ENCODE assay signal across 22 cellular contexts in the genomic region with DNA sequence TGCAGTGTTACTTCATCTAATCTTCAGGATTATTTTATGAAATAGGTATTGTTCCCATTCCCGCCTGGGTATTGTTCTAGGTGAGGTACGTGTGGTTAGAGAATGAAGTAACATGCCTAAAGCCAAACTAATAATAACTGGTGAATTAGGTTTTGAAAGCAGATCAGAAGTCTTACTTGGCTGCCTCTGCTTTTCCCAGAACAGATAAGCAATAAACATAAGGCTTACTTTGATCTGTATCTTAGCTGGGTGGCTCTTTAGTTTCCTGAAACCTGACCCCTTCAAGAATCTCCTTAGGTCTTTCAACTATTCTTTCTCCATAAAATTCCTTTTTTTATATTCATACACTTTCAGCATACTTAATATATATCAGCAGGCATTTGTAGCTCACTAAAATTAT.
DNase-seq lines count a peak whose midpoint lies in the region; ATAC-seq and TF ChIP-seq lines count a peak whose summit lies in the region.
"Had no signal": no experiment of that assay in that cellular context is flagged by ENCODE, and none has a peak within 500 bp of the region (broad histone marks: within the 10 kb centered on the region; RNA-seq: fewer than 3 reads in every experiment).

No MANE protein-coding gene starts in this region.

- CTCF ChIA-PET in OCI-LY7 (lab: Charles Lee; ENCODE audit: unreplicated experiment), result no interaction called here

- no peak for TF ChIP-seq CTCF in OCI-LY7 (conservative IDR thresholded peaks at IDR 0.05; ENCODE audit: low read length)
- no peak for TF ChIP-seq CTCF in epithelial cell of esophagus (IDR thresholded peaks at IDR 0.05; ENCODE audit: insufficient read depth, low read depth, low read length, missing control alignments)

- no peaks in the 10 kb centered on the region for H3K27me3 Mint-ChIP-seq in activated naive CD8-positive, alpha-beta T cell
- no peaks in the 10 kb centered on the region for H3K27me3 Mint-ChIP-seq in activated naive CD8-positive, alpha-beta T cell treated with anti-CD3 and anti-CD28 coated beads for 36 hours
- no peaks in the 10 kb centered on the region for H3K27me3 Mint-ChIP-seq in activated T-helper 1 cell treated with anti-CD3 and anti-CD28 coated beads, Interleukin-12 subunit alpha, Interleukin-12 subunit beta, Interleukin-2, Interleukin-4 antibody, amounts not matched to agents 30 ng/mL and 10 ng/mL and 1 ng/mL, durations not matched to agents 14 hours and 24 hours and 36 hours (ENCODE audit: insufficient read depth)

- peak overlapping the region; percentile 12 for H3K27ac Mint-ChIP-seq in activated naive CD8-positive, alpha-beta T cell
- no peak overlapping the region for H3K27ac Mint-ChIP-seq in activated naive CD8-positive, alpha-beta T cell treated with anti-CD3 and anti-CD28 coated beads for 36 hours
- H3K27ac Mint-ChIP-seq in activated T-helper 1 cell treated with anti-CD3 and anti-CD28 coated beads, Interleukin-12 subunit alpha, Interleukin-12 subunit beta, Interleukin-2, Interleukin-4 antibody, amounts not matched to agents 30 ng/mL and 10 ng/mL and 1 ng/mL, durations not matched to agents 14 hours and 24 hours and 36 hours, result no peak overlapping the region
- H3K27ac Mint-ChIP-seq: activated naive CD4-positive, alpha-beta T cell treated with anti-CD3 and anti-CD28 coated beads, Interleukin-2, amount 50 U/mL, for 72 hours had no signal

- H3K9me2 ChIP-seq in OCI-LY7 (ENCODE audit: insufficient read depth, low read length), result no peaks in the 10 kb centered on the region

- DNase-seq in activated naive CD8-positive, alpha-beta T cell treated with anti-CD3 and anti-CD28 coated beads for 36 hours, result no peak
- no peak for DNase-seq in OCI-LY7 (ENCODE audit: low spot score)
- peak; percentile 17 for DNase-seq in epithelial cell of esophagus (ENCODE audit: low read depth)
- DNase-seq in renal cortical epithelial cell (ENCODE audit: low read depth), result peak; percentile 3
- no peak for DNase-seq in activated T-helper 1 cell treated with anti-CD3 and anti-CD28 coated beads, Interleukin-12 subunit alpha, Interleukin-12 subunit beta, Interleukin-2, Interleukin-4 antibody, amounts not matched to agents 30 ng/mL and 10 ng/mL and 1 ng/mL, durations not matched to agents 14 hours and 24 hours and 36 hours (ENCODE audit: low spot score)
- no peak for DNase-seq in middle frontal gyrus (ENCODE audit: extremely low spot score, low spot score)
- DNase-seq: activated CD4-positive, alpha-beta T cell treated with anti-CD3 and anti-CD28 coated beads for 4 hours; activated T-cell treated with anti-CD3 and anti-CD28 coated beads, Interleukin-2, amount 50 U/mL, for 48 hours; effector CD8-positive, alpha-beta T cell; esophagus squamous epithelium; GM23248; Kasumi-1; NCI-H1105 treated with DMSO at 0.1 percent for 48 hours; NCI-H510A treated with DMSO at 0.1 percent for 48 hours; pancreas; stimulated activated CD8-positive, alpha-beta memory T cell treated with anti-CD3 and anti-CD28 coated beads, Interleukin-4, amount 100 ng/mL, for 48 hours; substantia nigra; T1000 had no signal

- H3K9me3 Mint-ChIP-seq in activated naive CD8-positive, alpha-beta T cell (ENCODE audit: low read depth), result no peaks in the 10 kb centered on the region
- peaks cover 1% of the 10 kb centered on the region for H3K9me3 Mint-ChIP-seq in activated naive CD8-positive, alpha-beta T cell treated with anti-CD3 and anti-CD28 coated beads for 36 hours
- H3K9me3 Mint-ChIP-seq in activated T-helper 1 cell treated with anti-CD3 and anti-CD28 coated beads, Interleukin-12 subunit alpha, Interleukin-12 subunit beta, Interleukin-2, Interleukin-4 antibody, amounts not matched to agents 30 ng/mL and 10 ng/mL and 1 ng/mL, durations not matched to agents 14 hours and 24 hours and 36 hours, result no peaks in the 10 kb centered on the region

- H3K4me3 Mint-ChIP-seq in activated naive CD8-positive, alpha-beta T cell, result peak overlapping the region; percentile 2
- no peak overlapping the region for H3K4me3 Mint-ChIP-seq in activated naive CD8-positive, alpha-beta T cell treated with anti-CD3 and anti-CD28 coated beads for 36 hours
- H3K4me3 Mint-ChIP-seq in activated T-helper 1 cell treated with anti-CD3 and anti-CD28 coated beads, Interleukin-12 subunit alpha, Interleukin-12 subunit beta, Interleukin-2, Interleukin-4 antibody, amounts not matched to agents 30 ng/mL and 10 ng/mL and 1 ng/mL, durations not matched to agents 14 hours and 24 hours and 36 hours, result no peak overlapping the region

- H3K36me3 Mint-ChIP-seq in activated naive CD8-positive, alpha-beta T cell, result no peaks in the 10 kb centered on the region
- no peaks in the 10 kb centered on the region for H3K36me3 Mint-ChIP-seq in activated naive CD8-positive, alpha-beta T cell treated with anti-CD3 and anti-CD28 coated beads for 36 hours
- no peaks in the 10 kb centered on the region for H3K36me3 Mint-ChIP-seq in activated T-helper 1 cell treated with anti-CD3 and anti-CD28 coated beads, Interleukin-12 subunit alpha, Interleukin-12 subunit beta, Interleukin-2, Interleukin-4 antibody, amounts not matched to agents 30 ng/mL and 10 ng/mL and 1 ng/mL, durations not matched to agents 14 hours and 24 hours and 36 hours (ENCODE audit: low read depth)

- H2AFZ ChIP-seq in OCI-LY7 (ENCODE audit: low read length), result peak overlapping the region; percentile 90
- H2AFZ ChIP-seq: GM23248 had no signal

- ATAC-seq in GM21723 (IDR thresholded peaks at IDR 0.05; ENCODE audit: unreplicated experiment), result no peak
- ATAC-seq: pancreas, sciatic nerve had no signal

- no peaks in the 10 kb centered on the region for H3K79me2 ChIP-seq in OCI-LY7 (ENCODE audit: insufficient read depth, low read depth, low read length)

- intact Hi-C loops in OCI-LY7 (cut with micrococcal nuclease; ENCODE audit: unreplicated experiment), result loop anchor here (5.0 kb wide), 3 partner anchors 38 to 228 kb away; no protein-coding TSS in a partner anchor
- intact Hi-C loops in activated T-helper 1 cell treated with anti-CD3 and anti-CD28 coated beads, Interleukin-12 subunit alpha, Interleukin-12 subunit beta, Interleukin-2, Interleukin-4 antibody, amounts not matched to agents 30 ng/mL and 10 ng/mL and 1 ng/mL, durations not matched to agents 14 hours and 24 hours and 36 hours (cut with micrococcal nuclease), result no loop called here

- H3K36me3 ChIP-seq in OCI-LY7 (ENCODE audit: insufficient read depth, low read length), result no peaks in the 10 kb centered on the region
- H3K36me3 ChIP-seq: esophagus squamous epithelium, pancreas had no signal

- H3K9me3 ChIP-seq in OCI-LY7 (ENCODE audit: low read length), result no peaks in the 10 kb centered on the region
- H3K9me3 ChIP-seq: esophagus squamous epithelium, pancreas had no signal

- POLR2A ChIA-PET in OCI-LY7 (lab: Charles Lee), result interaction anchor here (0.6 to 1.6 kb wide), 9 partner anchors 27 to 123 kb away, joined by 3 to 7 read pairs (median 3); no protein-coding TSS in a partner anchor

- peaks cover 67% of the 10 kb centered on the region for H3K4me1 ChIP-seq in OCI-LY7 (ENCODE audit: insufficient read depth, low read length, poor library complexity, severe bottlenecking)
- H3K4me1 ChIP-seq: pancreas had no signal

- H3K4me1 Mint-ChIP-seq in activated naive CD8-positive, alpha-beta T cell (ENCODE audit: low read depth), result peaks cover 70% of the 10 kb centered on the region
- H3K4me1 Mint-ChIP-seq in activated naive CD8-positive, alpha-beta T cell treated with anti-CD3 and anti-CD28 coated beads for 36 hours, result peaks cover 50% of the 10 kb centered on the region
- H3K4me1 Mint-ChIP-seq in activated T-helper 1 cell treated with anti-CD3 and anti-CD28 coated beads, Interleukin-12 subunit alpha, Interleukin-12 subunit beta, Interleukin-2, Interleukin-4 antibody, amounts not matched to agents 30 ng/mL and 10 ng/mL and 1 ng/mL, durations not matched to agents 14 hours and 24 hours and 36 hours (ENCODE audit: low read depth), result peaks cover 24% of the 10 kb centered on the region

- H3K4me3 ChIP-seq in OCI-LY7 (ENCODE audit: low read depth, low read length, poor library complexity, severe bottlenecking) (no peak overlapping the region), epithelial cell of esophagus (ENCODE audit: low read length) (no peak overlapping the region)
- H3K4me3 ChIP-seq: esophagus squamous epithelium, GM23248, pancreas had no signal

- no peak overlapping the region for H3K27ac ChIP-seq in OCI-LY7 (ENCODE audit: low read depth, low read length, poor library complexity, severe bottlenecking)
- H3K27ac ChIP-seq: esophagus squamous epithelium, GM23248, pancreas had no signal

- no peaks in the 10 kb centered on the region for H4K20me1 ChIP-seq in OCI-LY7 (ENCODE audit: insufficient read depth, low read length)

- BruUV-seq in OCI-LY7 (replicated peaks; lab: Mats Ljungman, UMichigan), result no TSS peak

- H3K4me2 ChIP-seq in OCI-LY7 (ENCODE audit: low read length), result peak overlapping the region; percentile 48

Comparison
In these comparisons a context has a peak if more than half of its experiments do, and no peak if none do; other contexts are left out.
1. DNase-seq: peak in epithelial cell of esophagus (single experiment) and renal cortical epithelial cell (single experiment); none in activated naive CD8-positive, alpha-beta T cell treated with anti-CD3 and anti-CD28 coated beads for 36 hours (single experiment), OCI-LY7 (single experiment), activated T-helper 1 cell treated with anti-CD3 and anti-CD28 coated beads, Interleukin-12 subunit alpha, Interleukin-12 subunit beta, Interleukin-2, Interleukin-4 antibody, amounts not matched to agents 30 ng/mL and 10 ng/mL and 1 ng/mL, durations not matched to agents 14 hours and 24 hours and 36 hours (single experiment) and middle frontal gyrus (single experiment).